ENCODE assay signal across 17 cellular contexts in the genomic region with DNA sequence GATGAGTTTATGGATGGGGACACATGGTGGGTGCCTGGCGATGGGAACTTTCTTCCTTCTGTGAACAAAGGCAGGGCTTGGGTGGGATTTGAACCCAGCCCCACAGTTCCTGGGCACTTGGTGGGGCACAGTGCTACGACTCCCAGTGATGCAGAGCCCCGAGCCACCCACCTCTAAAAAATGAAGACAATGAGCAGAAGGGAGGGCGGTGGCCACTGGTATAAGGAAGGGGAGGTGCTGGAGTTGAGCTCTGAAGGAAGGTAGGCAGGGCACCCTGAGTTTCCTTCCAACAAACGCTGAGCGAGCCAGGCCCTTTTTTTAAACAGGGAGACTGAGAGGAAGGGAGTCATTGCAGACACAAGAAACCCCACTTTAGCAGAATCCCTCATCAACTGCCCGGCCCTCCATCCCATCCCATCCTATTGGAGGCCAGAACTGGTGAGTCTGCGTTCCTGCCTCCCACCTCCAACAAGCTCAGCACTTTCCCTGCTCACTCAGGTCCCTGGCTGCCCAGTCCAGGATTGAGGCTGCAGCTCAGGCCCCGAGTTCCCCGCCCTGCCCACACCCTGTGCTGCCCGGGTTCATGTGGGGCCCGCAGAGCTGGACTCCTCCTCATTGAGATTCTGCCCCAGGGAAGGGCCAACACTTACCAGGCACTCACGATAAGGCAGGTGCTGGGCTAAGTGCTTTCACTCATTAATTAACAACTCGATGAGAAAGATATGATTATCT. TPM values are rescaled to one million over a fixed set of nuclear protein-coding genes. Genes with fewer than 3 reads are reported as not detected.
"Had no signal": no experiment of that assay in that cellular context is flagged by ENCODE, and none has a peak within 500 bp of the region (broad histone marks: within the 10 kb centered on the region; RNA-seq: fewer than 3 reads in every experiment).

No MANE protein-coding gene starts in this region.

- H3K27me3 ChIP-seq: hepatocyte, pancreas had no signal

- H3K36me3 ChIP-seq: lower lobe of right lung, pancreas had no signal

- H3K27ac ChIP-seq: coronary artery, hepatocyte, lower lobe of right lung, pancreas had no signal

- DNase-seq: effector CD4-positive, alpha-beta T cell; endodermal cell; erythroblast; head of caudate nucleus; kidney glomerular epithelial cell; lower lobe of right lung; natural killer cell; nucleus accumbens; pancreas; stimulated activated CD4-positive, alpha-beta T cell treated with anti-CD3 and anti-CD28 coated beads, Interleukin-2, amount 100 ng/mL, for 48 hours; stimulated activated naive CD4-positive, alpha-beta T cell treated with Interleukin-2 at 50 U/mL for 16 hours; trophoblast cell had no signal

- ATAC-seq: left lobe of liver, natural killer cell, pancreas had no signal

- H2AFZ ChIP-seq: hepatocyte had no signal

- H3K9me3 ChIP-seq: lower lobe of right lung, pancreas had no signal

- H3K4me1 ChIP-seq: lower lobe of right lung, pancreas had no signal

- H3K4me2 ChIP-seq: hepatocyte, smooth muscle cell had no signal

- H3K4me3 ChIP-seq: coronary artery, hepatocyte, lower lobe of right lung, pancreas, smooth muscle cell had no signal

RNA-seq across cellular contexts. Expression of gene LINGO1, which starts 57.3 kb away (rescaled TPM):
- total RNA-seq: myocyte, natural killer cell had no signal
